In the genomic region with DNA sequence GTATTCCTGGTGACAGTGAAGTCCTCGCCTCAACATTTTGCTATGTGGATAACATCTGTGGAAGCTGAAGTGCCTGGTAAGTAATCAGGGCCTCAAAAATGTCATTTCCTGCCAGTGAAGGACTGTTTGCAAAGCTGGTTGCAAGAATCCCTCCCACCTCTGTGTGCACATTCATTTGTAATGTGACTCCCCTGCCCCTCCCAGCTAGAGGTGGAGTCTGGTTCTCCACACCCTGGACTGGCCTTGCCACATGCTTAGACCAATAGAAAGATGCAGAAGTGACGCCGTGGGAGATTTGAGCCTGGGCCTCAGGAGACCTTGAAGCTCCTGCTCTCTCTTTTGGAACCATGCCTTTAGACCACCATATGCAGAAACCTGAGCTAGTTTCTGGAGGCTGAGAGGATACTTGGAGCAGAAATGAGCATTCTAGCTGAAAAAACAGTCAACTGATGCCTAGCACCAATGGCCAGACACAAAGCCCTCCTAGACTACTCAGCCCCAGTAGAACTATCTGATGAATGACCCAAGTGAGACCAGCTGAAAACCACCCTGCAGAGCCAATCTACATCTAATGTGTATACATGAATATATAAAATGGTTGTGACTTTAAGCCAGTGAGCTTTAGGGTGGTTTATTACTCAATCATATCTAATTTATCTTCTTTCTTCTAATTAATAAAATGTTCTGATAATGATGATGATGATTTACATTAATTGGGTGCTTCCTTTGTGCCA, we compare ENCODE assay signal across 11 cellular contexts. TPM values are rescaled to one million over a fixed set of nuclear protein-coding genes. Genes with fewer than 3 reads are reported as not detected.
DNase-seq lines count a peak whose midpoint lies in the region; ATAC-seq, FAIRE-seq and TF ChIP-seq lines count a peak whose summit lies in the region.
"Had no signal": no experiment of that assay in that cellular context is flagged by ENCODE, and none has a peak within 500 bp of the region (broad histone marks: within the 10 kb centered on the region; RNA-seq: fewer than 3 reads in every experiment).

No MANE protein-coding gene starts in this region.

- TF ChIP-seq RAD21 in H1 (IDR thresholded peaks at IDR 0.05 in 1 of 2, conservative IDR thresholded peaks at IDR 0.05 in 1 of 2; ENCODE audit: low read depth in 2 of 2, low read length in 2 of 2): no peak

- peaks cover 45% of the 10 kb centered on the region for H3K4me1 ChIP-seq in BLaER1
- peaks cover 0 to 2% (median under 1%) of the 10 kb centered on the region in 4 experiments; a peak in 1 of 7 replicates for H3K4me1 ChIP-seq in H1 (replicated peaks in 1 of 4; ENCODE audit: control insufficient read depth in 3 of 4, insufficient read depth in 4 of 4, low read length in 3 of 4)

- H3K27ac ChIP-seq in BLaER1: no peak overlapping the region
- H3K27ac ChIP-seq in H1 (ENCODE audit: low read depth, low read length): no peak overlapping the region
- H3K27ac ChIP-seq: C4-2B had no signal

- H3K14ac ChIP-seq in H1 (ENCODE audit: insufficient read length): no peak overlapping the region

- no peak overlapping the region for H2BK15ac ChIP-seq in H1 (ENCODE audit: low read length)

- no peaks in the 10 kb centered on the region for H3K79me1 ChIP-seq in H1 (ENCODE audit: low read depth, low read length)

- no peak overlapping the region for H2BK12ac ChIP-seq in H1 (ENCODE audit: low read depth, low read length)

- H4K5ac ChIP-seq in H1 (ENCODE audit: insufficient read length, low read depth, low read length): no peak overlapping the region

- no peaks in the 10 kb centered on the region for H3K79me2 ChIP-seq in H1 (ENCODE audit: control insufficient read depth in 1 of 2, insufficient read depth in 2 of 2, low read length in 2 of 2)

- 87% methylated on average over 3 of the region's 3 CpGs; no CpG with 5 or more reads in 1 of the 2 experiments for WGBS in H1 (ENCODE audit: extremely low coverage in 1 of 2, insufficient coverage in 1 of 2, insufficient read length in 1 of 2, insufficient replicate concordance in 2 of 2, low coverage in 1 of 2, low lambda C conversion rate in 2 of 2, missing lambda C conversion rate in 1 of 2), 2 experiments

- H2BK20ac ChIP-seq in H1 (ENCODE audit: low read length): no peak overlapping the region

- no peak overlapping the region for H3K4ac ChIP-seq in H1 (replicated peaks; ENCODE audit: insufficient read length, low read depth, low read length)

- no peak for TF ChIP-seq CTCF in HFF-Myc (IDR thresholded peaks at IDR 0.05; ENCODE audit: low read depth, low read length, missing control alignments)
- TF ChIP-seq CTCF in H1 (IDR thresholded peaks at IDR 0.05; ENCODE audit: control extremely low read depth in 1 of 3, insufficient read depth in 1 of 3, low read depth in 1 of 3, low read length in 3 of 3): no peak

- ATAC-seq in HG03378 (IDR thresholded peaks at IDR 0.05; ENCODE audit: unreplicated experiment): no peak
- ATAC-seq: activated T-cell treated with anti-CD3 and anti-CD28 coated beads, Interleukin-2, amount 50 U/mL, for 4 hours; sciatic nerve had no signal

- POLR2A ChIA-PET in H1 (lab: Charles Lee; ENCODE audit: partially characterized antibody): interaction anchor here (0.7 to 1.7 kb wide), 3 partner anchors 14 to 63 kb away, joined by 3 to 6 read pairs (median 3); no protein-coding TSS in a partner anchor

- H2AFZ ChIP-seq in H1 (ENCODE audit: low read length): no peak overlapping the region

- no peak for TF ChIP-seq EP300 in H1 (IDR thresholded peaks at IDR 0.05; ENCODE audit: borderline replicate concordance in 1 of 2, low read depth in 2 of 2, low read length in 2 of 2)

- no peak overlapping the region for H3K56ac ChIP-seq in H1 (replicated peaks; ENCODE audit: insufficient read length, low read depth, low read length)

- no peaks in the 10 kb centered on the region for H3K23me2 ChIP-seq in H1 (ENCODE audit: low read depth, low read length)

- H3K36me3 ChIP-seq in BLaER1: no peaks in the 10 kb centered on the region
- H3K36me3 ChIP-seq in H1 (ENCODE audit: control insufficient read depth in 2 of 4, insufficient read depth in 4 of 4, low read length in 3 of 4): no peaks in the 10 kb centered on the region

- peak; percentile 50 for FAIRE-seq in H1 (lab: Jason Lieb, UNC)

- H3K27me3 ChIP-seq in BLaER1: no peaks in the 10 kb centered on the region
- H3K27me3 ChIP-seq in H1 (replicated peaks in 1 of 4; ENCODE audit: control insufficient read depth in 3 of 4, extremely low read depth in 1 of 4, insufficient read depth in 3 of 4, low read length in 3 of 4): peaks cover 0 to 5% (median 0%) of the 10 kb centered on the region in 4 experiments; a peak in 1 of 7 replicates

- H3K18ac ChIP-seq in H1 (ENCODE audit: extremely low read depth, low read length): no peak overlapping the region

- H3K4me3 ChIP-seq in BLaER1 (no peak overlapping the region), HFF-Myc (replicated peaks; ENCODE audit: low read depth, low read length) (no peak overlapping the region), H1 (ENCODE audit: extremely low read depth in 1 of 4, insufficient read depth in 2 of 4, low read depth in 3 of 4, low read length in 4 of 4) (no peak overlapping the region)

- H3K9ac ChIP-seq in BLaER1: no peak overlapping the region
- H3K9ac ChIP-seq in H1 (replicated peaks in 1 of 4; ENCODE audit: extremely low read depth in 1 of 4, low read depth in 3 of 4, low read length in 3 of 4): no peak overlapping the region

- H4K20me1 ChIP-seq in BLaER1 (no peaks in the 10 kb centered on the region), H1 (replicated peaks in 1 of 2; ENCODE audit: control insufficient read depth in 1 of 2, insufficient read depth in 2 of 2, low read length in 2 of 2) (no peaks in the 10 kb centered on the region)

- H2AK5ac ChIP-seq in H1 (ENCODE audit: low read depth, low read length): no peak overlapping the region

- H2BK120ac ChIP-seq in H1 (replicated peaks; ENCODE audit: low read depth, low read length): no peak overlapping the region

- H3K23ac ChIP-seq in H1 (ENCODE audit: insufficient read length): no peak overlapping the region

- no peak overlapping the region for H2BK5ac ChIP-seq in H1 (ENCODE audit: low read depth, low read length)

- no peak for TF ChIP-seq POLR2A in H1 (IDR thresholded peaks at IDR 0.05; ENCODE audit: control extremely low read depth in 1 of 2, low read depth in 2 of 2, low read length in 2 of 2)

- no peak overlapping the region for H4K8ac ChIP-seq in H1 (ENCODE audit: extremely low read depth, insufficient read depth, low read length)

- CTCF ChIA-PET in H1 (lab: Charles Lee; ENCODE audit: partially characterized antibody): interaction anchor here (0.6 to 1.7 kb wide), 7 partner anchors 9 to 119 kb away, joined by 3 to 6 read pairs (median 4); no protein-coding TSS in a partner anchor

- H3K9me3 ChIP-seq in BLaER1: peaks cover 11% of the 10 kb centered on the region
- no peaks in the 10 kb centered on the region for H3K9me3 ChIP-seq in H1 (ENCODE audit: insufficient read depth in 2 of 2, low read depth in 1 of 2, low read length in 1 of 2)

- H4K91ac ChIP-seq in H1 (replicated peaks; ENCODE audit: insufficient read length, low read length): no peak overlapping the region

- H3K4me2 ChIP-seq in BLaER1: peak overlapping the region; percentile 51
- no peak overlapping the region for H3K4me2 ChIP-seq in H1 (ENCODE audit: insufficient read depth in 1 of 2, low read depth in 2 of 2, low read length in 2 of 2)

- peak; percentile 9 for DNase-seq in HFF-Myc (ENCODE audit: extremely low read depth, low read depth)
- DNase-seq in NCI-H226: peak; percentile 60
- DNase-seq in H1 (ENCODE audit: low read depth in 1 of 2, low spot score in 2 of 2): no peak
- no peak for DNase-seq in activated CD4-positive, alpha-beta T cell treated with anti-CD3 and anti-CD28 coated beads for 48 hours
- DNase-seq in middle frontal gyrus (ENCODE audit: extremely low spot score, low spot score): no peak
- no peak for DNase-seq in occipital lobe (lab: John Stamatoyannopoulos, UW)
- DNase-seq: activated T-cell treated with anti-CD3 and anti-CD28 coated beads, Interleukin-2, amount 50 U/mL, for 4 hours had no signal

TF ChIP-seq in H1, 55 proteins besides CTCF, POLR2A, EP300 and RAD21 (continues in another document):
- TF ChIP-seq JUND (IDR thresholded peaks at IDR 0.05; ENCODE audit: low read length) (no peak), GTF2F1 (IDR thresholded peaks at IDR 0.05; ENCODE audit: borderline replicate concordance, low read depth, low read length) (no peak), CEBPB (IDR thresholded peaks at IDR 0.05; ENCODE audit: low read depth, low read length) (no peak), SP4 (IDR thresholded peaks at IDR 0.05; ENCODE audit: low read length) (no peak), RBBP5 (IDR thresholded peaks at IDR 0.05; ENCODE audit: borderline replicate concordance, low read depth, low read length) (no peak), EZH2 (IDR thresholded peaks at IDR 0.05; ENCODE audit: low read depth, low read length, severe bottlenecking) (no peak), NANOG (IDR thresholded peaks at IDR 0.05; ENCODE audit: insufficient read depth, low read depth, low read length, poor library complexity, severe bottlenecking) (no peak), KDM4A (IDR thresholded peaks at IDR 0.05; ENCODE audit: low read depth, low read length, severe bottlenecking) (no peak), HDAC2 (IDR thresholded peaks at IDR 0.05; ENCODE audit: borderline replicate concordance in 1 of 2, low read depth in 2 of 2, low read length in 2 of 2) (no peak), FOSL1 (IDR thresholded peaks at IDR 0.05; ENCODE audit: insufficient read depth, low read depth, low read length) (no peak), NRF1 (IDR thresholded peaks at IDR 0.05; ENCODE audit: low read depth, low read length) (no peak), TBP (IDR thresholded peaks at IDR 0.05; ENCODE audit: low read depth, low read length) (no peak), CREB1 (IDR thresholded peaks at IDR 0.05) (no peak)

RNA-seq across cellular contexts. Expression of a gene that starts 47.8 kb away (rescaled TPM):
- 117 and 120 TPM in 2 replicates for total RNA-seq in H1 (2021; fragmentation: NEBNext Ultra II Directional; extraction: Animal tissue kit (Norgen Biotek cat#: 25700))
- 131 and 137 TPM in 2 replicates for polyA plus RNA-seq in H1 (2011; rRNA removed)
- 121 TPM for polyA plus RNA-seq in H1 (2011; cell fraction: cytosol; rRNA removed)
- 117 TPM for polyA plus RNA-seq in H1 (2011; cell fraction: nucleus; rRNA removed)
- polyA plus RNA-seq in H1 (2012, experiment 1 of 2): 104 to 147 TPM (median 135 TPM) in 4 replicates
- polyA plus RNA-seq in H1 (2012, experiment 2 of 2): 125 TPM
- polyA plus RNA-seq in H1 (2013, experiment 1 of 2): 92.2 TPM
- 91.3 TPM for polyA plus RNA-seq in H1 (2013, experiment 2 of 2)
- 101 and 107 TPM in 2 replicates for polyA minus RNA-seq in H1 (2011; rRNA and poly(A)+ RNA removed)
- 75.3 TPM for polyA minus RNA-seq in H1 (2011; cell fraction: cytosol; rRNA and poly(A)+ RNA removed)
- polyA minus RNA-seq in H1 (2011; cell fraction: nucleus; rRNA and poly(A)+ RNA removed): 50.6 TPM
- 555 TPM for total RNA-seq in occipital lobe

Comparison
In these comparisons a context has a peak if more than half of its experiments do, and no peak if none do; other contexts are left out.
1. DNase-seq: peak in HFF-Myc (single experiment) and NCI-H226 (single experiment); none in H1 (0 of 2), activated CD4-positive, alpha-beta T cell treated with anti-CD3 and anti-CD28 coated beads for 48 hours (single experiment), middle frontal gyrus (single experiment) and occipital lobe (single experiment).